Comparison of ENCODE assay signal across 21 cellular contexts in the genomic region with DNA sequence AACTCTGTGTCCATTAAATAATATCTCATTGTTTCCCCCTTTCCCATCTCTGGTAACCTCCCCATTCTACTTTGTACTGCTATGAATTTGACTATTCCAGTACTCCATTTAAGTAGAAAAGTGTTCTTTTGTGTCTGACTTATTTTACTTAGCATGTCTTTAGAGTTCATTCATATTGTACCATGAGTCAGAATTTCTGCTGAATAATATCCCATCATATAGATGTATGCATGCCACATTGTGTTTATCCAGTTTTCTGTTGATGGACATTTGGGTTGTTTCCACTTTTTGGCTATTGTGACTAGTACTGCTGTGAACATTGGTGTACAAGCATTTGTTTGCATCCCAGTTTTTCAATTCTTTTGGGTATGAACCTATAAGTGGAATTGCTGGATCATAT. TPM values are rescaled to one million over a fixed set of nuclear protein-coding genes. Genes with fewer than 3 reads are reported as not detected.
DNase-seq lines count a peak whose midpoint lies in the region; ATAC-seq and TF ChIP-seq lines count a peak whose summit lies in the region.
"Had no signal": no experiment of that assay in that cellular context is flagged by ENCODE, and none has a peak within 500 bp of the region (broad histone marks: within the 10 kb centered on the region; RNA-seq: fewer than 3 reads in every experiment).

No MANE protein-coding gene starts in this region.

- peaks cover 65% of the 10 kb centered on the region for H3K4me1 Mint-ChIP-seq in brain
- peaks cover 48% of the 10 kb centered on the region for H3K4me1 Mint-ChIP-seq in osteocyte (ENCODE audit: unreplicated experiment)

- H2AFZ ChIP-seq in Loucy (ENCODE audit: low read length): no peak overlapping the region
- H2AFZ ChIP-seq: GM23248 had no signal

- H3K9ac ChIP-seq in Loucy (ENCODE audit: low read depth, low read length, poor library complexity, severe bottlenecking): no peak overlapping the region
- H3K9ac ChIP-seq: GM23248, KMS-11 had no signal

- no peaks in the 10 kb centered on the region for H3K9me3 Mint-ChIP-seq in activated naive CD4-positive, alpha-beta T cell treated with anti-CD3 and anti-CD28 coated beads, Interleukin-2, amount 50 U/mL, for 72 hours
- H3K9me3 Mint-ChIP-seq in brain (no peaks in the 10 kb centered on the region), osteocyte (ENCODE audit: unreplicated experiment) (no peaks in the 10 kb centered on the region)

- no peaks in the 10 kb centered on the region for H3K27me3 ChIP-seq in Loucy (ENCODE audit: insufficient read depth, low read length, poor library complexity, severe bottlenecking)

- H3K27ac Mint-ChIP-seq in activated naive CD4-positive, alpha-beta T cell treated with anti-CD3 and anti-CD28 coated beads, Interleukin-2, amount 50 U/mL, for 72 hours: no peak overlapping the region
- H3K27ac Mint-ChIP-seq in brain: peak overlapping the region in 2 of 5 experiments; percentile 2 to 40
- H3K27ac Mint-ChIP-seq in osteocyte (ENCODE audit: unreplicated experiment): peak overlapping the region; percentile 47

- peak overlapping the region; percentile 88 for H3K4me3 ChIP-seq in Loucy (ENCODE audit: low read length, poor library complexity, severe bottlenecking)
- H3K4me3 ChIP-seq: GM23248, HAP-1, SK-N-MC had no signal

- peaks cover 54% of the 10 kb centered on the region for H3K4me1 ChIP-seq in Loucy (ENCODE audit: insufficient read depth, low read length, poor library complexity, severe bottlenecking)

- no peaks in the 10 kb centered on the region for H3K9me2 ChIP-seq in Loucy (replicated peaks; ENCODE audit: low read depth, low read length)

- H3K79me2 ChIP-seq in Loucy (ENCODE audit: insufficient read depth, low read length): peaks cover 100% of the 10 kb centered on the region

- H3K27me3 Mint-ChIP-seq in brain: peaks cover 7% of the 10 kb centered on the region
- no peaks in the 10 kb centered on the region for H3K27me3 Mint-ChIP-seq in osteocyte (ENCODE audit: unreplicated experiment)

- H3K4me2 ChIP-seq in Loucy (ENCODE audit: low read depth, low read length, poor library complexity, severe bottlenecking): peak overlapping the region; percentile 88

- no peaks in the 10 kb centered on the region for H3F3A ChIP-seq in Loucy (ENCODE audit: low read depth)

- ATAC-seq in activated naive CD4-positive, alpha-beta T cell treated with anti-CD3 and anti-CD28 coated beads, Interleukin-2, amount 50 U/mL, for 72 hours: peak; percentile 28 to 65
- no peak for ATAC-seq in GM21367 (IDR thresholded peaks at IDR 0.05; ENCODE audit: unreplicated experiment)

- no peak for DNase-seq in activated naive CD4-positive, alpha-beta T cell treated with anti-CD3 and anti-CD28 coated beads, Interleukin-2, amount 50 U/mL, for 72 hours (ENCODE audit: low spot score in 2 of 2)
- no peak for DNase-seq in activated naive CD4-positive, alpha-beta T cell treated with anti-CD3 and anti-CD28 coated beads, Interleukin-2, amount 50 U/mL, for 16 hours
- no peak for DNase-seq in osteocyte (ENCODE audit: extremely low spot score, unreplicated experiment)
- no peak for DNase-seq in NCI-H2029 (lab: John Stamatoyannopoulos, UW)
- no peak for DNase-seq in SKM-1 (lab: John Stamatoyannopoulos, UW; ENCODE audit: unreplicated experiment)
- DNase-seq: DMS53, GM23248, NCI-H1105, NCI-H146, NCI-H2029 treated with DMSO at 0.1 percent for 48 hours, NCI-H2171, NCI-H446, NCI-H526, RPMI8226, SHP77 had no signal

- TF ChIP-seq CTCF in Loucy (conservative IDR thresholded peaks at IDR 0.05; ENCODE audit: low read length): no peak
- no peak for TF ChIP-seq CTCF in brain (conservative IDR thresholded peaks at IDR 0.05)
- TF ChIP-seq CTCF in osteocyte (IDR thresholded peaks at IDR 0.05): no peak

- H4K20me1 ChIP-seq in Loucy (ENCODE audit: insufficient read depth, low read length, poor library complexity, severe bottlenecking): peaks cover 88% of the 10 kb centered on the region

- H3K9me3 ChIP-seq in Loucy (ENCODE audit: insufficient read depth, low read depth, low read length): no peaks in the 10 kb centered on the region
- H3K9me3 ChIP-seq: HAP-1 had no signal

- H3K4me3 Mint-ChIP-seq in brain (peak overlapping the region; percentile 46 to 81 (median 60)), osteocyte (ENCODE audit: unreplicated experiment) (no peak overlapping the region)

- H3K36me3 Mint-ChIP-seq in activated naive CD4-positive, alpha-beta T cell treated with anti-CD3 and anti-CD28 coated beads, Interleukin-2, amount 50 U/mL, for 72 hours: peaks cover 6 to 12% of the 10 kb centered on the region in 2 donors
- H3K36me3 Mint-ChIP-seq in brain (peaks cover 46% of the 10 kb centered on the region), osteocyte (ENCODE audit: unreplicated experiment) (no peaks in the 10 kb centered on the region)

- no peaks in the 10 kb centered on the region for H3K36me3 ChIP-seq in Loucy (ENCODE audit: insufficient read depth, low read length)
- H3K36me3 ChIP-seq: HAP-1 had no signal

RNA-seq across cellular contexts. Expression of a gene that starts 6.0 kb away (rescaled TPM):
- total RNA-seq in activated naive CD4-positive, alpha-beta T cell treated with anti-CD3 and anti-CD28 coated beads, Interleukin-2, amount 50 U/mL, for 72 hours: 10 to 100 TPM; 10.7 to 24.6 TPM
- 14.6 TPM for polyA plus RNA-seq in brain (ENCODE audit: insufficient read depth, low read depth, low replicate concordance)
- 21.1 and 22.1 TPM in 2 replicates for total RNA-seq in osteocyte
